ENCODE assay signal across 1 cellular context in genomic region chr4:15077969-15078368, GRCh38.
TF ChIP-seq lines count a peak whose summit lies in the region.

No MANE protein-coding gene starts in this region.

TF ChIP-seq in HepG2, 621 proteins besides CTCF, POLR2A, EP300 and RAD21:
- TF ChIP-seq CEBPG (CRISPR knock-in tag; IDR thresholded peaks at IDR 0.05) (peak; percentile 31; the same call in 1 of the 2 replicates), EED (CRISPR knock-in tag; IDR thresholded peaks at IDR 0.05) (no peak), SRSF9 (IDR thresholded peaks at IDR 0.05; ENCODE audit: borderline replicate concordance, insufficient read depth, low read depth, low read length, poor library complexity, severe bottlenecking) (no peak), PHF20 (CRISPR knock-in tag; IDR thresholded peaks at IDR 0.05) (no peak), ATF7 (IDR thresholded peaks at IDR 0.05) (0 out of 2 replicates have a peak, but pooled peaks have one; percentile 19), ATF7 (CRISPR knock-in tag; IDR thresholded peaks at IDR 0.05) (no peak), ZNF530 (CRISPR knock-in tag; IDR thresholded peaks at IDR 0.05; ENCODE audit: low read depth) (no peak), ESRRA (CRISPR knock-in tag; IDR thresholded peaks at IDR 0.05; ENCODE audit: low read depth) (no peak), BCL3 (CRISPR knock-in tag; IDR thresholded peaks at IDR 0.05) (no peak), CEBPB (IDR thresholded peaks at IDR 0.05; ENCODE audit: borderline replicate concordance, low read depth, low read length) (peak; percentile 65; the same call in 1 of the 2 replicates), ATF4 (CRISPR knock-in tag; IDR thresholded peaks at IDR 0.05) (peak in 1 of 2 experiments; percentile 74; a peak in 2 of 4 replicates), ZNF432 (CRISPR knock-in tag; IDR thresholded peaks at IDR 0.05; ENCODE audit: borderline replicate concordance) (no peak), GATAD2A (CRISPR knock-in tag; IDR thresholded peaks at IDR 0.05) (0 out of 2 replicates have a peak, but pooled peaks have one; percentile 11), SMAD1 (CRISPR knock-in tag; IDR thresholded peaks at IDR 0.05; ENCODE audit: borderline replicate concordance, low read depth) (no peak)
